In the genomic region with DNA sequence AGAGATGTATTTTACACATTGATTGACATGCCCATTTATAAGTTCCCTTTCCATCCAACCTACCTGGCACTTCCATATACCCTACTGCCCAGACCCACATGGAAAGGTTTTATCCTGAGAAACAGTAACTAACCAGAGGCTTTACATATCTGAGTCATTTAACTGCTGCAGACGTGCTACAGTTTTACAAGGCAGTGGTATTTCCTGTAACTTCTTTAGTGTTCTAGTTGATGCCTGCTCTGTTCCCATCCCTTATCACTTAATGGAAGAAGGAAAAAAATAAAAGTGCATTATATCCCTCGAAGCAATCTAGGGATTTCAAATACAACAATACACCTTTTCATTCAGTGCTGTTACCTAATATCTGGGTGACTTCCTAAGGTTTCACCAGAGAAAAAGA, we compare ENCODE assay signal across 18 cellular contexts.
DNase-seq lines count a peak whose midpoint lies in the region; ATAC-seq, FAIRE-seq and TF ChIP-seq lines count a peak whose summit lies in the region.
"Had no signal": no experiment of that assay in that cellular context is flagged by ENCODE, and none has a peak within 500 bp of the region (broad histone marks: within the 10 kb centered on the region; RNA-seq: fewer than 3 reads in every experiment).

No MANE protein-coding gene starts in this region.

- H3K27ac ChIP-seq in astrocyte (ENCODE audit: low read depth, low read length), result no peak overlapping the region
- H3K27ac ChIP-seq: brain microvascular endothelial cell had no signal

- H2AFZ ChIP-seq in astrocyte (ENCODE audit: low read depth, low read length), result no peak overlapping the region

- TF ChIP-seq CTCF in astrocyte (IDR thresholded peaks at IDR 0.05; ENCODE audit: insufficient read depth, low read depth, low read length) (no peak), osteocyte (IDR thresholded peaks at IDR 0.05) (no peak)

- DNase-seq in AG08395 (ENCODE audit: low spot score) (peak; percentile 63), HPDE6-E6E7 (ENCODE audit: extremely low spot score) (peak; percentile 23), astrocyte (ENCODE audit: low read depth) (peak; percentile 62), iris pigment epithelial cell (ENCODE audit: low read depth) (peak; percentile 81), osteocyte (ENCODE audit: extremely low spot score, unreplicated experiment) (no peak), SHP77 (lab: John Stamatoyannopoulos, UW) (no peak)
- DNase-seq in activated naive CD4-positive, alpha-beta T cell treated with anti-CD3 and anti-CD28 coated beads, Interleukin-2, amount 50 U/mL, for 16 hours, result no peak
- DNase-seq: activated CD4-positive, alpha-beta T cell treated with anti-CD3 and anti-CD28 coated beads, Interleukin-2, amount 50 U/mL, for 4 hours; activated effector memory CD4-positive, alpha-beta T cell treated with Interleukin-2 at 50 U/mL for 16 hours; brain microvascular endothelial cell; DND-41; H7; NCI-H1092 treated with DMSO at 0.1 percent for 48 hours; stimulated activated CD4-positive, alpha-beta T cell treated with anti-CD3 and anti-CD28 coated beads, Interleukin-2, amount 100 ng/mL, for 48 hours had no signal

- ATAC-seq in GM19455 (IDR thresholded peaks at IDR 0.05; ENCODE audit: unreplicated experiment), result no peak
- ATAC-seq: Panc1; stimulated activated memory B cell treated with anti-CD40 and anti-IgM and Interleukin-4, amounts not matched to agents 10 μg/mL and 1 μg/mL and 100 μg/mL, for 72 hours had no signal

- H3K4me3 ChIP-seq in astrocyte (ENCODE audit: insufficient read depth, low read depth, low read length), result no peak overlapping the region

- no peaks in the 10 kb centered on the region for H3K27me3 Mint-ChIP-seq in astrocyte (ENCODE audit: low read depth, unreplicated experiment)
- no peaks in the 10 kb centered on the region for H3K27me3 Mint-ChIP-seq in osteocyte (ENCODE audit: unreplicated experiment)

- H3K4me1 ChIP-seq in astrocyte (ENCODE audit: insufficient read depth, low read length), result peaks cover 26% of the 10 kb centered on the region

- H3K9me3 ChIP-seq in astrocyte (ENCODE audit: insufficient read depth, low read depth, low read length), result no peaks in the 10 kb centered on the region

- H3K36me3 Mint-ChIP-seq in astrocyte (ENCODE audit: low read depth, unreplicated experiment) (no peaks in the 10 kb centered on the region), osteocyte (ENCODE audit: unreplicated experiment) (no peaks in the 10 kb centered on the region)
- H3K36me3 Mint-ChIP-seq: stimulated activated memory B cell treated with anti-CD40 and anti-IgM and Interleukin-4, amounts not matched to agents 10 μg/mL and 1 μg/mL and 100 μg/mL, for 72 hours had no signal

- no peak overlapping the region for H3K9ac ChIP-seq in astrocyte (ENCODE audit: low read length)

- H3K4me2 ChIP-seq in astrocyte (ENCODE audit: low read length), result no peak overlapping the region

- H3K4me3 Mint-ChIP-seq in astrocyte (ENCODE audit: unreplicated experiment) (no peak overlapping the region), osteocyte (ENCODE audit: unreplicated experiment) (no peak overlapping the region)
- H3K4me3 Mint-ChIP-seq: stimulated activated memory B cell treated with anti-CD40 and anti-IgM and Interleukin-4, amounts not matched to agents 10 μg/mL and 1 μg/mL and 100 μg/mL, for 72 hours had no signal

- H3K36me3 ChIP-seq in astrocyte (ENCODE audit: insufficient read depth, low read length), result no peaks in the 10 kb centered on the region
- H3K36me3 ChIP-seq: brain microvascular endothelial cell had no signal

- no peak overlapping the region for H3K27ac Mint-ChIP-seq in astrocyte (ENCODE audit: unreplicated experiment)
- no peak overlapping the region for H3K27ac Mint-ChIP-seq in osteocyte (ENCODE audit: unreplicated experiment)
- H3K27ac Mint-ChIP-seq: stimulated activated memory B cell treated with anti-CD40 and anti-IgM and Interleukin-4, amounts not matched to agents 10 μg/mL and 1 μg/mL and 100 μg/mL, for 72 hours had no signal

- no peaks in the 10 kb centered on the region for H3K79me2 ChIP-seq in astrocyte (ENCODE audit: insufficient read depth, low read length)

- H3K4me1 Mint-ChIP-seq in astrocyte (ENCODE audit: low read depth, unreplicated experiment) (peaks cover 30% of the 10 kb centered on the region), osteocyte (ENCODE audit: unreplicated experiment) (peaks cover 33% of the 10 kb centered on the region)

- peak; percentile 98 for FAIRE-seq in astrocyte (lab: Jason Lieb, UNC)
- FAIRE-seq: GM18507 had no signal

- H4K20me1 ChIP-seq in astrocyte (ENCODE audit: insufficient read depth, low read length), result no peaks in the 10 kb centered on the region

- H3K9me3 Mint-ChIP-seq in astrocyte (ENCODE audit: unreplicated experiment), result no peaks in the 10 kb centered on the region
- H3K9me3 Mint-ChIP-seq in osteocyte (ENCODE audit: unreplicated experiment), result no peaks in the 10 kb centered on the region
- H3K9me3 Mint-ChIP-seq: stimulated activated memory B cell treated with anti-CD40 and anti-IgM and Interleukin-4, amounts not matched to agents 10 μg/mL and 1 μg/mL and 100 μg/mL, for 72 hours had no signal

- no peaks in the 10 kb centered on the region for H3K27me3 ChIP-seq in astrocyte (ENCODE audit: insufficient read depth, low read length)
- H3K27me3 ChIP-seq: brain microvascular endothelial cell had no signal

Comparison
In these comparisons a context has a peak if more than half of its experiments do, and no peak if none do; other contexts are left out.
1. DNase-seq: peak in AG08395 (single experiment), HPDE6-E6E7 (single experiment), astrocyte (single experiment) and iris pigment epithelial cell (single experiment); none in activated naive CD4-positive, alpha-beta T cell treated with anti-CD3 and anti-CD28 coated beads, Interleukin-2, amount 50 U/mL, for 16 hours (single experiment), osteocyte (single experiment) and SHP77 (0 of 2).